8 cellular contexts compared by ENCODE assay signal in genomic region chr4:99998062-99998880, GRCh38. TPM values are rescaled to one million over a fixed set of nuclear protein-coding genes. Genes with fewer than 3 reads are reported as not detected.
DNase-seq lines count a peak whose midpoint lies in the region; ATAC-seq and TF ChIP-seq lines count a peak whose summit lies in the region.

No MANE protein-coding gene starts in this region.

- no peak overlapping the region for H3K4me2 ChIP-seq in Karpas-422 (ENCODE audit: low read depth, low read length, poor library complexity, severe bottlenecking)

- H3K9ac ChIP-seq in Karpas-422 (ENCODE audit: low read length) (no peak overlapping the region), liver (ENCODE audit: low read depth in 1 of 2, low read length in 2 of 2) (no peak overlapping the region)

- BruUV-seq in A673 (replicated peaks; lab: Mats Ljungman, UMichigan) = no TSS peak

- H3K4me3 ChIP-seq in A673 (ENCODE audit: low read depth, low read length, poor library complexity, severe bottlenecking) (no peak overlapping the region), Karpas-422 (ENCODE audit: low read length) (no peak overlapping the region), liver (ENCODE audit: low read depth in 1 of 3, low read length in 3 of 3) (no peak overlapping the region)

- DNase-seq in A673 (ENCODE audit: low spot score) = peak; percentile 49
- peak; percentile 18 for DNase-seq in GM10248 (ENCODE audit: extremely low spot score)
- peak; percentile 65 for DNase-seq in Karpas-422
- peak; percentile 42 for DNase-seq in amniotic stem cell (lab: John Stamatoyannopoulos, UW)
- DNase-seq in DMS79 (lab: John Stamatoyannopoulos, UW) = no peak
- DNase-seq in HPDE6-E6E7 (ENCODE audit: extremely low spot score) = no peak

- CTCF ChIA-PET in A673 (lab: Charles Lee) (interaction anchor here (0.8 to 1.5 kb wide), 4 partner anchors 11 to 740 kb away, joined by 3 to 9 read pairs (median 4); no protein-coding TSS in a partner anchor), GM10248 (lab: Yijun Ruan, JAX) (interaction anchor here (0.7 to 3.4 kb wide), 19 partner anchors 9 to 101 kb away, joined by 3 to 16 read pairs (median 4); no protein-coding TSS in a partner anchor)

- H3K4me1 ChIP-seq in A673 (ENCODE audit: insufficient read depth, low read length, poor library complexity, severe bottlenecking) = peaks cover 5% of the 10 kb centered on the region
- H3K4me1 ChIP-seq in Karpas-422 (ENCODE audit: low read length) = no peaks in the 10 kb centered on the region
- H3K4me1 ChIP-seq in liver (ENCODE audit: control insufficient read depth in 4 of 4, insufficient read depth in 4 of 4, low read length in 3 of 4) = no peaks in the 10 kb centered on the region

- H3K9me2 ChIP-seq in Karpas-422 (replicated peaks; ENCODE audit: insufficient read depth, low read length) = no peaks in the 10 kb centered on the region

- intact Hi-C loops in A673 (cut with micrococcal nuclease; ENCODE audit: unreplicated experiment) = no loop called here

- TF ChIP-seq CTCF in A673 (conservative IDR thresholded peaks at IDR 0.05; ENCODE audit: low read depth, low read length) = peak; percentile 61
- TF ChIP-seq CTCF in GM10248 (IDR thresholded peaks at IDR 0.05; ENCODE audit: control extremely low read depth, extremely low read depth, low read depth, missing control alignments) = peak; percentile 39
- TF ChIP-seq CTCF in liver (IDR thresholded peaks at IDR 0.05; ENCODE audit: low read depth, low read length, missing input control) = no peak

- TF ChIP-seq POLR2A in GM18505 (IDR thresholded peaks at IDR 0.05; ENCODE audit: borderline replicate concordance, extremely low read depth, insufficient read depth, insufficient read length) = no peak

- H3K27ac ChIP-seq in A673 (ENCODE audit: low read depth, low read length, poor library complexity, severe bottlenecking) = no peak overlapping the region
- H3K27ac ChIP-seq in Karpas-422 (ENCODE audit: low read length) = no peak overlapping the region
- no peak overlapping the region for H3K27ac ChIP-seq in liver (ENCODE audit: low read depth in 1 of 2, low read length in 2 of 2)

- no peaks in the 10 kb centered on the region for H3K9me3 ChIP-seq in A673 (ENCODE audit: low read depth, low read length, poor library complexity, severe bottlenecking)
- H3K9me3 ChIP-seq in Karpas-422 (ENCODE audit: low read length) = no peaks in the 10 kb centered on the region
- H3K9me3 ChIP-seq in liver (ENCODE audit: control insufficient read depth in 4 of 4, low read length in 3 of 4) = no peaks in the 10 kb centered on the region

- peak; percentile 38 to 39 for TF ChIP-seq RAD21 in liver (IDR thresholded peaks at IDR 0.05)

- WGBS in liver = 63% methylated on average over 2 of the region's 2 CpGs

- ATAC-seq in GM18505 (IDR thresholded peaks at IDR 0.05; ENCODE audit: unreplicated experiment) = no peak

- H3K36me3 ChIP-seq in A673 (ENCODE audit: insufficient read depth, low read length, poor library complexity, severe bottlenecking) (no peaks in the 10 kb centered on the region), Karpas-422 (ENCODE audit: insufficient read depth, low read length) (no peaks in the 10 kb centered on the region), liver (ENCODE audit: control insufficient read depth in 4 of 4, insufficient read depth in 3 of 4, low read depth in 1 of 4, low read length in 3 of 4) (no peaks in the 10 kb centered on the region)

- H3K27me3 ChIP-seq in A673 (replicated peaks; ENCODE audit: insufficient read depth, low read depth, low read length, poor library complexity) (no peaks in the 10 kb centered on the region), Karpas-422 (ENCODE audit: low read length) (no peaks in the 10 kb centered on the region), liver (ENCODE audit: control insufficient read depth in 4 of 4, insufficient read depth in 4 of 4, low read length in 3 of 4) (peaks cover 0 to 2% (median 0%) of the 10 kb centered on the region in 4 donors)

- POLR2A ChIA-PET in A673 (lab: Charles Lee; ENCODE audit: low non-redundant PET) = interaction anchor here (0.7 kb wide), 1 partner anchor 572 kb away, joined by 3 read pairs; no protein-coding TSS in a partner anchor
- POLR2A ChIA-PET in GM10248 (lab: Yijun Ruan, JAX) = interaction anchor here (0.6 kb wide), 1 partner anchor 19 kb away, joined by 4 read pairs; no protein-coding TSS in a partner anchor

- no peaks in the 10 kb centered on the region for H4K20me1 ChIP-seq in Karpas-422 (ENCODE audit: insufficient read depth, low read depth, low read length)

- H2AFZ ChIP-seq in Karpas-422 (ENCODE audit: low read length) = no peak overlapping the region

- H3K79me2 ChIP-seq in Karpas-422 (ENCODE audit: low read length) = no peaks in the 10 kb centered on the region

TF ChIP-seq in liver, 16 proteins besides CTCF, POLR2A, EP300 and RAD21:
- TF ChIP-seq RXRA (IDR thresholded peaks at IDR 0.05) = no peak
- TF ChIP-seq SP1 (IDR thresholded peaks at IDR 0.05) = no peak
- TF ChIP-seq GABPA (IDR thresholded peaks at IDR 0.05 in 1 of 2, conservative IDR thresholded peaks at IDR 0.05 in 1 of 2) = no peak

RNA-seq across cellular contexts. Expression of gene H2AZ1, which starts 48.2 kb away (rescaled TPM):
- total RNA-seq in A673 (2021) (1,005 and 1,095 TPM in 2 replicates), liver (100 to 1,000 TPM in 1 of 2 donors, 10 to 100 TPM in 1; 28.5 to 139 TPM)
- 544 and 874 TPM in 2 replicates for total RNA-seq in Karpas-422 (2014; rRNA removed; shearing (Covaris generic); ENCODE audit: low replicate concordance)
- 100 to 1,000 TPM in 1 of 2 donors, 10 to 100 TPM in 1; 96.6 to 110 TPM for polyA plus RNA-seq in liver

RNA-seq across cellular contexts. Expression of gene DNAJB14, which starts 51.9 kb away (rescaled TPM):
- 33.5 and 36.4 TPM in 2 replicates for total RNA-seq in A673 (2021)
- total RNA-seq in Karpas-422 (2014; rRNA removed; shearing (Covaris generic); ENCODE audit: low replicate concordance) = 28.9 and 65.8 TPM in 2 replicates
- 10 to 100 TPM in 1 of 2 donors, 1 to 10 TPM in 1; 9.5 to 15.1 TPM for total RNA-seq in liver
- polyA plus RNA-seq in liver = 1 to 10 TPM; 8.1 to 8.3 TPM

Comparison
In these comparisons a context has a peak if more than half of its experiments do, and no peak if none do; other contexts are left out.
1. DNase-seq: peak in A673 (single experiment), GM10248 (single experiment), Karpas-422 (single experiment) and amniotic stem cell (single experiment); none in DMS79 (single experiment) and HPDE6-E6E7 (single experiment).